Comparison of ENCODE assay signal across 39 cellular contexts in genomic region chr16:21673469-21673868, GRCh38. TPM values are rescaled to one million over a fixed set of nuclear protein-coding genes. Genes with fewer than 3 reads are reported as not detected.
"Had no signal": no experiment of that assay in that cellular context is flagged by ENCODE, and none has a peak within 500 bp of the region (broad histone marks: within the 10 kb centered on the region; RNA-seq: fewer than 3 reads in every experiment).

No MANE protein-coding gene starts in this region.

- H3K9me3 ChIP-seq: MG63 had no signal

- H3K36me3 ChIP-seq: MG63 had no signal

- H3K4me3 ChIP-seq: MG63 had no signal

- DNase-seq: Karpas-422, Kasumi-1, MG63, MM.1S, MV-4-11, NCI-H1048, NCI-H1092, NCI-H1092 treated with DMSO at 0.1 percent for 48 hours, NCI-H1105, NCI-H1105 treated with DMSO at 0.1 percent for 48 hours, NCI-H1417, NCI-H1417 treated with DMSO at 0.1 percent for 48 hours, NCI-H1436, NCI-H1436 treated with DMSO at 0.1 percent for 48 hours, NCI-H146, NCI-H1694, NCI-H1694 treated with DMSO at 0.1 percent for 48 hours, NCI-H187, NCI-H187 treated with DMSO at 0.1 percent for 48 hours, NCI-H1930, NCI-H2029, NCI-H2029 treated with DMSO at 0.1 percent for 48 hours, NCI-H2081, NCI-H2081 treated with DMSO at 0.1 percent for 48 hours, NCI-H2107, NCI-H2171, NCI-H2171 treated with DMSO at 0.1 percent for 48 hours, NCI-H2227 treated with DMSO at 0.1 percent for 48 hours, NCI-H226, NCI-H345, NCI-H446, NCI-H446 treated with DMSO at 0.1 percent for 48 hours, NCI-H510A, NCI-H510A treated with DMSO at 0.1 percent for 48 hours, NCI-H524 had no signal

RNA-seq across cellular contexts. Expression of gene OTOA, which starts 9.7 kb away (rescaled TPM):
- total RNA-seq: M059J, NCI-H460 had no signal

RNA-seq across cellular contexts. Expression of gene IGSF6, which starts 21.1 kb away (rescaled TPM):
- total RNA-seq: LHCN-M2, M059J, MCF 10A, NCI-H460 had no signal
